In the genomic region with DNA sequence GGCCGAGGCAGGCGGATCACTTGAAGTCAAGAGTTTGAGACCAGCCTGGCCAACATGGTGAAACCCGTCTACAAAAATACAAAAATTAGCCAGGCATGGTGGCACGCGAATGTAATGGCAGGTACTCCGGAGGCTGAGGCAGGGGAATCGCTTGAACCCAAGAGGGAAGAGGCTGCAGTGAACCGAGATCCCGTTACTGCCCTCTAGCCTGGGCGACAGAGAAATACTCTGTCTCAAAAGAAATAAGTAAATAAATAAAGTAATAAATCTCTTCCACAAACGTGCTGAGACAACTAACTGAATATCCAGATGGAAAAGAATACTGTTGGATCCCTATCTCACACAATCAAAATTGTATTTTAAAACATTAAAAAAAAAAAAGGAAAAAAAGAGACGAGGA, we compare ENCODE assay signal across 8 cellular contexts. TPM values are rescaled to one million over a fixed set of nuclear protein-coding genes. Genes with fewer than 3 reads are reported as not detected.
A peak's percentile ranks its signal among the peaks of the same experiment; 100 is the strongest.
DNase-seq lines count a peak whose midpoint lies in the region; ATAC-seq and TF ChIP-seq lines count a peak whose summit lies in the region.

No MANE protein-coding gene starts in this region.

- H3K27ac ChIP-seq in right atrium auricular region (no peak overlapping the region), PC-9 (no peak overlapping the region)

- CTCF ChIA-PET in PC-9 (lab: Charles Lee), result no interaction called here

- H4K20me1 ChIP-seq in PC-9 (ENCODE audit: insufficient read depth), result no peaks in the 10 kb centered on the region

- ATAC-seq in left ventricle myocardium superior (no peak), HG03196 (IDR thresholded peaks at IDR 0.05; ENCODE audit: unreplicated experiment) (no peak), GM21576 (IDR thresholded peaks at IDR 0.05; ENCODE audit: unreplicated experiment) (no peak)

- H3F3A ChIP-seq in PC-9 (ENCODE audit: insufficient read depth, low read depth), result no peaks in the 10 kb centered on the region

- H3K9me3 ChIP-seq in right atrium auricular region, result no peaks in the 10 kb centered on the region
- no peaks in the 10 kb centered on the region for H3K9me3 ChIP-seq in mononuclear cell (ENCODE audit: low read depth, low read length)
- H3K9me3 ChIP-seq in PC-9 (ENCODE audit: insufficient read depth, low read depth), result peaks cover 15% of the 10 kb centered on the region; the same call in 1 of the 2 replicates

- no peak overlapping the region for H3K4me2 ChIP-seq in PC-9

- no peak for DNase-seq in right atrium auricular region (ENCODE audit: low spot score)
- no peak for DNase-seq in left ventricle myocardium superior
- DNase-seq in cardiac fibroblast (ENCODE audit: low read depth in 2 of 2), result no peak
- no peak for DNase-seq in DMS79 treated with DMSO at 0.1 percent for 48 hours (lab: John Stamatoyannopoulos, UW)
- DNase-seq in PC-9, result no peak

- peak overlapping the region; percentile 75 to 79 for H3K4me3 ChIP-seq in right atrium auricular region
- H3K4me3 ChIP-seq in cardiac fibroblast (replicated peaks in 1 of 2; ENCODE audit: low read depth in 2 of 2, low read length in 2 of 2), result peak overlapping the region; percentile 73 to 76
- H3K4me3 ChIP-seq in mononuclear cell (ENCODE audit: low read length), result peak overlapping the region; percentile 66
- no peak overlapping the region for H3K4me3 ChIP-seq in PC-9

- no peak for TF ChIP-seq CTCF in right atrium auricular region (IDR thresholded peaks at IDR 0.05)
- TF ChIP-seq CTCF in cardiac fibroblast (IDR thresholded peaks at IDR 0.05; ENCODE audit: low read depth, low read length), result no peak
- TF ChIP-seq CTCF in PC-9 (conservative IDR thresholded peaks at IDR 0.05), result no peak

- H3K36me3 ChIP-seq in right atrium auricular region (no peaks in the 10 kb centered on the region), PC-9 (ENCODE audit: low read depth) (no peaks in the 10 kb centered on the region)

- H3K79me2 ChIP-seq in PC-9 (ENCODE audit: low read depth), result no peaks in the 10 kb centered on the region

- POLR2A ChIA-PET in PC-9 (lab: Charles Lee; ENCODE audit: unreplicated experiment), result no interaction called here

- H3K4me1 ChIP-seq in right atrium auricular region, result peaks cover 0 to 17% of the 10 kb centered on the region in 2 donors
- peaks cover 14% of the 10 kb centered on the region for H3K4me1 ChIP-seq in mononuclear cell (ENCODE audit: insufficient read depth, low read length)
- no peaks in the 10 kb centered on the region for H3K4me1 ChIP-seq in PC-9 (replicated peaks; ENCODE audit: insufficient read depth)

- intact Hi-C loops in left ventricle myocardium superior (cut with micrococcal nuclease) (no loop called here), PC-9 (cut with micrococcal nuclease; ENCODE audit: unreplicated experiment) (no loop called here)

- H3K9me2 ChIP-seq in PC-9 (ENCODE audit: insufficient read depth), result no peaks in the 10 kb centered on the region

- H3K27me3 ChIP-seq in right atrium auricular region, result no peaks in the 10 kb centered on the region
- peaks cover 8% of the 10 kb centered on the region for H3K27me3 ChIP-seq in mononuclear cell (ENCODE audit: insufficient read depth, low read length)
- no peaks in the 10 kb centered on the region for H3K27me3 ChIP-seq in PC-9 (ENCODE audit: insufficient read depth, low read depth)

- H2AFZ ChIP-seq in PC-9, result no peak overlapping the region

- no TSS peak for BruUV-seq in PC-9 (replicated peaks; lab: Mats Ljungman, UMichigan)

RNA-seq across cellular contexts. Expression of gene ZNF813, which starts 0.8 kb away (rescaled TPM):
- total RNA-seq in right atrium auricular region (1 to 10 TPM in 1 of 2 donors, under 1 TPM in 1; 0.63 to 1.3 TPM), left ventricle myocardium superior (1.3 TPM), mononuclear cell (4.4 TPM), PC-9 (2021) (6.1 and 6.3 TPM in 2 replicates)

RNA-seq across cellular contexts. Expression of gene ZNF761, which starts 34.9 kb away (rescaled TPM):
- total RNA-seq in right atrium auricular region (1 to 10 TPM; 3.8 to 6.0 TPM), left ventricle myocardium superior (4.1 TPM), mononuclear cell (8.1 TPM), PC-9 (2021) (15.6 and 16.4 TPM in 2 replicates)
